In the genomic region with DNA sequence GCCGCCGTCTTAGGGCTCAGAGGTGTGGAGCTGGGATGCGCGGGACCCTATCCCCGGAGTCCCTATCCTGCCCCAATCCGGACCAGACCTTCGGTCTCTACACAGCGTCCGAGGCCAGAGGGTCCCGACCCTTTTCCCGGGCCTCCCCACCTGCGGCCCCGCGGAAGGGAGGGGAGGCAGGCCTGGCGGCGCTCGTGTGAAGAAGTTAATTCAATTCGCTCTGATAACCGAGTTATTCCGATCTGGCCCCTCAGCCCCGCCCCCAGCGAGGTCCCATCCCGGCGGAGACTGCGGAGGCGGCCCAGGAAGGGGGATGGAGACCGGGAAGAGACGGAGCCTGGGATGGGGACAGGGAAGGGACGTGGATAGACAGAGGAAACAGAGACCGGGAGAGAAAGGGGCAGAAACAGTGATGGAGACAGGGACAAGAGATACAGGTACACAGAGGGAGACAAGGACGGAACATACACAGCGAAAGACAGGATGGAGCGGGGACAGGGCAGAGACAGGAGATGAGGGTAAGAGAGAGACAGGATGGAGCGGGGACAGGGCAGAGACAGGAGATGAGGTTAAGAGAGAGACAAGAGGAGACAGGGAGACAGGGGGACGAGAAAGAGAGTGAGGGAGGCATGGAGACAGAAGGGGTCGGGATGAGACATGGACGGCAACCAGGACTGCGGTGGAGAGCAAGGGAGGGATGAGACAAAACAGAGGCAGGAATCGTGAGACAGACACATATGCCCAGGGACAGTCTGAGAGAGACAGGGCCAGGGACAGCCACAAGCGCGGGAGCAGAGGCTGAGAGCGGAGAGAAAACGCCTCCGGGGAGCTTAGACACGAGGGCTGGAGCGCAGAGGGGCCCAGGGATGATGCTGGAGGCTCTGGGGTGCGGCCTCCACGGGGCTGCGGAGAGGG, we compare ENCODE assay signal across 14 cellular contexts. TPM values are rescaled to one million over a fixed set of nuclear protein-coding genes. Genes with fewer than 3 reads are reported as not detected.
DNase-seq lines count a peak whose midpoint lies in the region; ATAC-seq and TF ChIP-seq lines count a peak whose summit lies in the region.
"Had no signal": no experiment of that assay in that cellular context is flagged by ENCODE, and none has a peak within 500 bp of the region (broad histone marks: within the 10 kb centered on the region; RNA-seq: fewer than 3 reads in every experiment).

No MANE protein-coding gene starts in this region.

- H3K9me3 ChIP-seq in Panc1 (ENCODE audit: control insufficient read depth, insufficient read depth, low read depth, low read length) (no peaks in the 10 kb centered on the region), iPS-15b (ENCODE audit: control insufficient read depth, insufficient read depth, low read length) (no peaks in the 10 kb centered on the region), OCI-LY7 (ENCODE audit: low read length) (no peaks in the 10 kb centered on the region)

- CTCF ChIA-PET in Panc1 (lab: Charles Lee) (no interaction called here), OCI-LY7 (lab: Charles Lee; ENCODE audit: unreplicated experiment) (interaction anchor here (0.5 kb wide), 1 partner anchor 61 kb away, joined by 10 read pairs; no protein-coding TSS in a partner anchor), GM10248 (lab: Yijun Ruan, JAX) (interaction anchor here (1.4 kb wide), 1 partner anchor 16 kb away, joined by 3 read pairs; no protein-coding TSS in a partner anchor)

- H2AFZ ChIP-seq in OCI-LY7 (ENCODE audit: low read length), result no peak overlapping the region

- peak; percentile 34; the same call in 1 of the 2 replicates for ATAC-seq in Panc1
- no peak for ATAC-seq in HG02759 (IDR thresholded peaks at IDR 0.05; ENCODE audit: unreplicated experiment)

- H3K9ac ChIP-seq in iPS-15b (ENCODE audit: low read depth, low read length), result no peak overlapping the region

- H3K27me3 ChIP-seq in Panc1 (ENCODE audit: control insufficient read depth, insufficient read depth, low read length) (0 out of 2 replicates have a peak, but pooled peaks cover 4% of the 10 kb centered on the region), iPS-15b (ENCODE audit: control insufficient read depth, insufficient read depth, low read length) (peaks cover 88% of the 10 kb centered on the region)

- intact Hi-C loops in Panc1 (cut with micrococcal nuclease; ENCODE audit: unreplicated experiment) (no loop called here), OCI-LY7 (cut with micrococcal nuclease; ENCODE audit: unreplicated experiment) (no loop called here)

- H3K4me1 ChIP-seq in Panc1 (ENCODE audit: control insufficient read depth, insufficient read depth, low read length), result peaks cover under 1% of the 10 kb centered on the region
- peaks cover 6% of the 10 kb centered on the region for H3K4me1 ChIP-seq in iPS-15b (ENCODE audit: control insufficient read depth, insufficient read depth, low read length)
- H3K4me1 ChIP-seq in OCI-LY7 (ENCODE audit: insufficient read depth, low read length, poor library complexity, severe bottlenecking), result no peaks in the 10 kb centered on the region

- no peak overlapping the region for H3K27ac ChIP-seq in Panc1 (ENCODE audit: low read length)
- no peak overlapping the region for H3K27ac ChIP-seq in OCI-LY7 (ENCODE audit: low read depth, low read length, poor library complexity, severe bottlenecking)
- H3K27ac ChIP-seq: dorsolateral prefrontal cortex had no signal

- BruUV-seq in Panc1 (replicated peaks; lab: Mats Ljungman, UMichigan) (no TSS peak), OCI-LY7 (replicated peaks; lab: Mats Ljungman, UMichigan) (no TSS peak)

- in situ Hi-C loops in Panc1 (cut with HindIII; ENCODE audit: low pct_unique_long_range_greater_than_20kb, low sequenced_read_pairs), result no loop called here

- TF ChIP-seq CTCF in Panc1 (IDR thresholded peaks at IDR 0.05), result no peak
- TF ChIP-seq CTCF in OCI-LY7 (conservative IDR thresholded peaks at IDR 0.05; ENCODE audit: low read length), result no peak
- TF ChIP-seq CTCF in GM10248 (IDR thresholded peaks at IDR 0.05; ENCODE audit: control extremely low read depth, extremely low read depth, low read depth, missing control alignments), result no peak

- H3K4me2 ChIP-seq in OCI-LY7 (ENCODE audit: low read length), result no peak overlapping the region

- DNase-seq in NCI-H146 (lab: John Stamatoyannopoulos, UW), result peak; percentile 37
- DNase-seq in NCI-H146 treated with DMSO at 0.1 percent for 48 hours (lab: John Stamatoyannopoulos, UW; ENCODE audit: unreplicated experiment), result no peak
- no peak for DNase-seq in Panc1 (ENCODE audit: low read depth, low spot score)
- no peak for DNase-seq in skeletal muscle cell (ENCODE audit: low read depth)
- DNase-seq in OCI-LY7 (ENCODE audit: low spot score), result no peak
- DNase-seq in GM10248 (ENCODE audit: extremely low spot score), result no peak
- DNase-seq: HCEC 1CT, NCI-H1694, nucleus accumbens had no signal

- H3K4me3 ChIP-seq in Panc1 (ENCODE audit: low read depth in 2 of 2, low read length in 2 of 2), result peak overlapping the region in 1 of 2 experiments; percentile 17; a peak in 1 of 4 replicates
- H3K4me3 ChIP-seq in iPS-15b (ENCODE audit: low read depth, low read length), result peak overlapping the region; percentile 56
- peak overlapping the region; percentile 26 for H3K4me3 ChIP-seq in skeletal muscle cell (ENCODE audit: low read depth, low read length)
- H3K4me3 ChIP-seq in OCI-LY7 (ENCODE audit: low read depth, low read length, poor library complexity, severe bottlenecking), result no peak overlapping the region

- H3K36me3 ChIP-seq in Panc1 (ENCODE audit: control insufficient read depth, insufficient read depth, low read length), result no peaks in the 10 kb centered on the region
- no peaks in the 10 kb centered on the region for H3K36me3 ChIP-seq in iPS-15b (ENCODE audit: control insufficient read depth, insufficient read depth, low read length)
- H3K36me3 ChIP-seq in OCI-LY7 (ENCODE audit: insufficient read depth, low read length), result no peaks in the 10 kb centered on the region

- POLR2A ChIA-PET in Panc1 (lab: Charles Lee), result no interaction called here
- POLR2A ChIA-PET in OCI-LY7 (lab: Charles Lee), result no interaction called here
- POLR2A ChIA-PET in GM10248 (lab: Yijun Ruan, JAX), result no interaction called here

- no peaks in the 10 kb centered on the region for H3K79me2 ChIP-seq in OCI-LY7 (ENCODE audit: insufficient read depth, low read depth, low read length)

- H3K9me2 ChIP-seq in OCI-LY7 (ENCODE audit: insufficient read depth, low read length), result no peaks in the 10 kb centered on the region

- no peaks in the 10 kb centered on the region for H4K20me1 ChIP-seq in OCI-LY7 (ENCODE audit: insufficient read depth, low read length)

RNA-seq across cellular contexts. Expression of a gene that starts 0.6 kb away (rescaled TPM):
- not detected for total RNA-seq in Panc1 (2021; ENCODE audit: unreplicated experiment)
- polyA plus RNA-seq in Panc1 (2012; ENCODE audit: insufficient read length), result not detected
- total RNA-seq in OCI-LY7 (2014; rRNA removed; shearing (Covaris generic)), result not detected in 2 replicates
- not detected in 2 replicates for total RNA-seq in OCI-LY7 (2022)
- total RNA-seq: A172, RPMI7951 had no signal

RNA-seq across cellular contexts. Expression of a gene that starts 20.0 kb away (rescaled TPM):
- total RNA-seq in Panc1 (2021; ENCODE audit: unreplicated experiment) (298 TPM), OCI-LY7 (2022) (195 and 216 TPM in 2 replicates)
- polyA plus RNA-seq in Panc1 (2012; ENCODE audit: insufficient read length), result 383 TPM
- 60.9 and 103 TPM in 2 replicates for total RNA-seq in OCI-LY7 (2014; rRNA removed; shearing (Covaris generic))

RNA-seq across cellular contexts. Expression of a gene that starts 28.0 kb away (rescaled TPM):
- total RNA-seq in Panc1 (2021; ENCODE audit: unreplicated experiment), result not detected
- polyA plus RNA-seq in Panc1 (2012; ENCODE audit: insufficient read length), result not detected
- 13.4 and 14.4 TPM in 2 replicates for total RNA-seq in OCI-LY7 (2014; rRNA removed; shearing (Covaris generic))
- 12.8 and 14.6 TPM in 2 replicates for total RNA-seq in OCI-LY7 (2022)
- total RNA-seq: A172, RPMI7951 had no signal

RNA-seq across cellular contexts. Expression of a gene that starts 52.6 kb away (rescaled TPM):
- total RNA-seq in Panc1 (2021; ENCODE audit: unreplicated experiment) (not detected), OCI-LY7 (2022) (not detected in 2 replicates)
- not detected for polyA plus RNA-seq in Panc1 (2012; ENCODE audit: insufficient read length)
- total RNA-seq in OCI-LY7 (2014; rRNA removed; shearing (Covaris generic)), result not detected in 2 replicates
- total RNA-seq: A172, RPMI7951 had no signal

Comparison
In these comparisons a context has a peak if more than half of its experiments do, and no peak if none do; other contexts are left out.
1. RNA of a gene that starts 28.0 kb away (total RNA-seq): 12.8 to 14.6 TPM in OCI-LY7; not detected in Panc1 (single experiment); every median in the first group is over 10 times any median in the second.